7 cellular contexts compared by ENCODE assay signal in the genomic region with DNA sequence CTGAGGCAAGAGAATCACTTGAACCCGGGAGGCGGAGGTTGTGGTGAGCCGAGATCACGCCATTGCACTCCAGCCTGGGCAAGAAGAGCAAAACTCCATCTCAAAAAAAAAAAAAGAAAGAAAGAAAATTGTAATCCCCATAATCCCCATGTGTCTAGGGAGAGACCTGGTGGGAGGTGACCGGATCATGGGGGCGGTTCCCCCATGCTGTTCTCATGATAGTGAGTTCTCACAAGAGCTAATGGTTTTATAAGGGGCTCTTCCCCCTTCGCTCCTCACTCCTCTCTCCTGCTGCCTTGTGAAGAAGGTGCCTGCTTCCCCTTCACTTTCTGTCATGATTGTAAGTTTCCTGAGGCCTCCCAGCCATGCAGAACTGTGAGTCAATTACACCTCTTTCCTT.
A peak's percentile ranks its signal among the peaks of the same experiment; 100 is the strongest.
DNase-seq lines count a peak whose midpoint lies in the region; ATAC-seq and TF ChIP-seq lines count a peak whose summit lies in the region.
"Not testable (repeated sequence)": the region's sequence is repeated elsewhere in the genome, so short reads cannot be mapped to it uniquely, and the experiment has no call there.

No MANE protein-coding gene starts in this region.

- peak overlapping the region; percentile 54 for H3K27ac Mint-ChIP-seq in activated naive CD4-positive, alpha-beta T cell treated with anti-CD3 and anti-CD28 coated beads for 36 hours
- peak overlapping the region; percentile 38 for H3K27ac Mint-ChIP-seq in dendritic cell treated with granulocyte-macrophage colony-stimulating factor and Interleukin-4, amounts not matched to agents 40 ng/mL and 50 ng/mL, for 4 days
- H3K27ac Mint-ChIP-seq in naive thymus-derived CD4-positive, alpha-beta T cell = peak overlapping the region in 6 of 9 donors; percentile 17 to 84 (median 68)
- peak overlapping the region; percentile 80 for H3K27ac Mint-ChIP-seq in stimulated activated effector memory CD8-positive, alpha-beta T cell treated with anti-CD3 and anti-CD28 coated beads, Interleukin-12 subunit alpha, Interleukin-12 subunit beta, amount 100 ng/mL, for 72 hours

- intact Hi-C loops in activated naive CD4-positive, alpha-beta T cell treated with anti-CD3 and anti-CD28 coated beads for 36 hours (cut with micrococcal nuclease); dendritic cell treated with granulocyte-macrophage colony-stimulating factor and Interleukin-4, amounts not matched to agents 40 ng/mL and 50 ng/mL, for 4 days (cut with micrococcal nuclease); naive thymus-derived CD4-positive, alpha-beta T cell (cut with micrococcal nuclease): not testable (repeated sequence)

- CTCF ChIA-PET in HEK293 (lab: Yijun Ruan, JAX) = interaction anchor here (0.7 kb wide), 1 partner anchor 297 kb away, joined by 3 read pairs; no protein-coding TSS in a partner anchor
- CTCF ChIA-PET in activated naive CD4-positive, alpha-beta T cell treated with anti-CD3 and anti-CD28 coated beads for 36 hours (lab: Charles Lee) = interaction anchor here (0.7 to 16.7 kb wide), 2 partner anchors 42 to 589 kb away, joined by 3 to 288 read pairs; no protein-coding TSS in a partner anchor
- CTCF ChIA-PET in naive thymus-derived CD4-positive, alpha-beta T cell (lab: Charles Lee) = interaction anchor here (0.9 to 1.4 kb wide), 3 partner anchors 30 to 43 kb away, joined by 3 to 4 read pairs (median 3); no protein-coding TSS in a partner anchor

- POLR2A ChIA-PET in HEK293 (lab: Yijun Ruan, JAX) = not testable (repeated sequence)
- POLR2A ChIA-PET in naive thymus-derived CD4-positive, alpha-beta T cell (lab: Charles Lee) = interaction anchor here (0.6 to 2.3 kb wide), 4 partner anchors 12 to 136 kb away, joined by 3 to 8 read pairs (median 3); a partner anchor contains a TSS

- not testable (repeated sequence) for ATAC-seq in naive thymus-derived CD4-positive, alpha-beta T cell; stimulated activated effector memory CD8-positive, alpha-beta T cell treated with anti-CD3 and anti-CD28 coated beads, Interleukin-12 subunit alpha, Interleukin-12 subunit beta, amount 100 ng/mL, for 72 hours

- H3K9me3 ChIP-seq in HEK293 (ENCODE audit: control insufficient read depth, insufficient read depth, low read depth, low read length); WERI-Rb-1 (ENCODE audit: severe bottlenecking); naive thymus-derived CD4-positive, alpha-beta T cell (ENCODE audit: control insufficient read depth in 2 of 3, low read length in 3 of 3): not testable (repeated sequence)

- not testable (repeated sequence) for H3K36me3 Mint-ChIP-seq in activated naive CD4-positive, alpha-beta T cell treated with anti-CD3 and anti-CD28 coated beads for 36 hours (ENCODE audit: low read depth); stimulated activated effector memory CD8-positive, alpha-beta T cell treated with anti-CD3 and anti-CD28 coated beads, Interleukin-12 subunit alpha, Interleukin-12 subunit beta, amount 100 ng/mL, for 72 hours
- peaks cover 28% of the 10 kb centered on the region for H3K36me3 Mint-ChIP-seq in dendritic cell treated with granulocyte-macrophage colony-stimulating factor and Interleukin-4, amounts not matched to agents 40 ng/mL and 50 ng/mL, for 4 days (ENCODE audit: low read depth)
- H3K36me3 Mint-ChIP-seq in naive thymus-derived CD4-positive, alpha-beta T cell = peaks cover 0 to 12% (median under 1%) of the 10 kb centered on the region in 5 donors

- H3K27ac ChIP-seq in HEK293 (ENCODE audit: extremely low read depth, low read depth, low read length); WERI-Rb-1; naive thymus-derived CD4-positive, alpha-beta T cell (ENCODE audit: low read depth, low read length): not testable (repeated sequence)

- H3K4me3 Mint-ChIP-seq in activated naive CD4-positive, alpha-beta T cell treated with anti-CD3 and anti-CD28 coated beads for 36 hours; dendritic cell treated with granulocyte-macrophage colony-stimulating factor and Interleukin-4, amounts not matched to agents 40 ng/mL and 50 ng/mL, for 4 days; naive thymus-derived CD4-positive, alpha-beta T cell; stimulated activated effector memory CD8-positive, alpha-beta T cell treated with anti-CD3 and anti-CD28 coated beads, Interleukin-12 subunit alpha, Interleukin-12 subunit beta, amount 100 ng/mL, for 72 hours: not testable (repeated sequence)

- H3K27me3 Mint-ChIP-seq in activated naive CD4-positive, alpha-beta T cell treated with anti-CD3 and anti-CD28 coated beads for 36 hours (ENCODE audit: low read depth); dendritic cell treated with granulocyte-macrophage colony-stimulating factor and Interleukin-4, amounts not matched to agents 40 ng/mL and 50 ng/mL, for 4 days; naive thymus-derived CD4-positive, alpha-beta T cell: not testable (repeated sequence)

- not testable (repeated sequence) for H3K9me3 Mint-ChIP-seq in activated naive CD4-positive, alpha-beta T cell treated with anti-CD3 and anti-CD28 coated beads for 36 hours; dendritic cell treated with granulocyte-macrophage colony-stimulating factor and Interleukin-4, amounts not matched to agents 40 ng/mL and 50 ng/mL, for 4 days; naive thymus-derived CD4-positive, alpha-beta T cell; stimulated activated effector memory CD8-positive, alpha-beta T cell treated with anti-CD3 and anti-CD28 coated beads, Interleukin-12 subunit alpha, Interleukin-12 subunit beta, amount 100 ng/mL, for 72 hours

- not testable (repeated sequence) for H3K27me3 ChIP-seq in WERI-Rb-1 (ENCODE audit: insufficient read depth, low read depth, severe bottlenecking); naive thymus-derived CD4-positive, alpha-beta T cell (ENCODE audit: control insufficient read depth in 2 of 2, insufficient read depth in 2 of 2, low read length in 2 of 2)

- not testable (repeated sequence) for H3K36me3 ChIP-seq in HEK293 (ENCODE audit: control insufficient read depth in 2 of 2, insufficient read depth in 1 of 2, low read length in 2 of 2); WERI-Rb-1; naive thymus-derived CD4-positive, alpha-beta T cell (ENCODE audit: control insufficient read depth in 2 of 3, insufficient read depth in 3 of 3, low read length in 3 of 3)

- peak; percentile 57 for DNase-seq in WERI-Rb-1
- DNase-seq in activated CD8-positive, alpha-beta memory T cell treated with anti-CD3 and anti-CD28 coated beads, Interleukin-2, amount 50 U/mL, for 4 hours = peak; percentile 1
- DNase-seq in activated naive CD4-positive, alpha-beta T cell treated with anti-CD3 and anti-CD28 coated beads for 36 hours; naive thymus-derived CD4-positive, alpha-beta T cell; stimulated activated effector memory CD8-positive, alpha-beta T cell treated with anti-CD3 and anti-CD28 coated beads, Interleukin-12 subunit alpha, Interleukin-12 subunit beta, amount 100 ng/mL, for 72 hours (ENCODE audit: low spot score in 2 of 2): not testable (repeated sequence)

- not testable (repeated sequence) for H3K4me3 ChIP-seq in HEK293 (ENCODE audit: low read depth, low read length); WERI-Rb-1 (ENCODE audit: low read depth, low read length); naive thymus-derived CD4-positive, alpha-beta T cell (ENCODE audit: low read length)

- H3K4me1 ChIP-seq in HEK293 (ENCODE audit: control insufficient read depth, insufficient read depth, low read length); naive thymus-derived CD4-positive, alpha-beta T cell (ENCODE audit: control insufficient read depth in 2 of 2, insufficient read depth in 2 of 2, low read length in 2 of 2): not testable (repeated sequence)

- H3K4me1 Mint-ChIP-seq in activated naive CD4-positive, alpha-beta T cell treated with anti-CD3 and anti-CD28 coated beads for 36 hours (ENCODE audit: low read depth) = peaks cover 20% of the 10 kb centered on the region
- H3K4me1 Mint-ChIP-seq in dendritic cell treated with granulocyte-macrophage colony-stimulating factor and Interleukin-4, amounts not matched to agents 40 ng/mL and 50 ng/mL, for 4 days (ENCODE audit: low read depth) = peaks cover 49% of the 10 kb centered on the region
- H3K4me1 Mint-ChIP-seq in naive thymus-derived CD4-positive, alpha-beta T cell = peaks cover 3 to 70% (median 58%) of the 10 kb centered on the region in 7 donors
- peaks cover 23% of the 10 kb centered on the region for H3K4me1 Mint-ChIP-seq in stimulated activated effector memory CD8-positive, alpha-beta T cell treated with anti-CD3 and anti-CD28 coated beads, Interleukin-12 subunit alpha, Interleukin-12 subunit beta, amount 100 ng/mL, for 72 hours

- not testable (repeated sequence) for TF ChIP-seq CTCF in HEK293 (tag by site-specific recombination; IDR thresholded peaks at IDR 0.05); WERI-Rb-1 (IDR thresholded peaks at IDR 0.05; ENCODE audit: low read depth, low read length)

TF ChIP-seq in HEK293, 187 proteins besides CTCF, POLR2A, EP300 and RAD21:
- TF ChIP-seq ZFHX2 (tag by site-specific recombination; conservative IDR thresholded peaks at IDR 0.05) = peak; percentile 27; the same call in 1 of the 2 replicates
TF ChIP-seq in HEK293: peak in this region for 1; not testable (repeated sequence) for 186.
